ENCODE assay signal across 8 cellular contexts in the genomic region with DNA sequence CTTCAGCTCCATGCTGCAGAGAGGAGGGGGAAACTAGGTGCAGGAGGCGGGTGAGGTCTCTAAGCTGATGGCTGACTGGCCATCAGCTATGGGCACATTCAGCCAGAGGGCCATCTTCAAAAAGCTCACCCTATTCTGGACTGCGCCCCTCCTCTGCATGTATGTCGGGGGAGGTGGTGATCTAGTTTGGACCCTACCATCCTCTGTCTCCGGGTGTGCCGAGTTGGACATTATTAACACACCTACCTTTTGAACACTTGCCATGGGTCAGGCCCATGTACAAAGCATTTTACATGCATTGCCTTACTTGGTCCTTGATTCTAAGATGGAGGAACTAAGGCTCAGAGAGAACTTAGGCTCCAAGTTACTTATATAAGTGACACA. TPM values are rescaled to one million over a fixed set of nuclear protein-coding genes. Genes with fewer than 3 reads are reported as not detected.
DNase-seq lines count a peak whose midpoint lies in the region; ATAC-seq, FAIRE-seq and TF ChIP-seq lines count a peak whose summit lies in the region.

No MANE protein-coding gene starts in this region.

- no peak for TF ChIP-seq CTCF in Calu3 (IDR thresholded peaks at IDR 0.05; ENCODE audit: unreplicated experiment)
- no peak for TF ChIP-seq CTCF in Panc1 (IDR thresholded peaks at IDR 0.05)
- no peak for TF ChIP-seq CTCF in endothelial cell of umbilical vein (IDR thresholded peaks at IDR 0.05; ENCODE audit: extremely low read depth in 1 of 2, insufficient read depth in 1 of 2, low read depth in 1 of 2, low read length in 2 of 2)
- TF ChIP-seq CTCF in parathyroid adenoma (IDR thresholded peaks at IDR 0.05): no peak

- dilution Hi-C loops in endothelial cell of umbilical vein (cut with MboI; ENCODE audit: extremely low pct_ligation_motif_present, low sequenced_read_pairs): no loop called here

- no peak for FAIRE-seq in endothelial cell of umbilical vein (lab: Jason Lieb, UNC)

- peaks cover 32% of the 10 kb centered on the region for H3K4me1 Mint-ChIP-seq in Calu3 (ENCODE audit: low read depth, unreplicated experiment)

- intact Hi-C loops in Calu3 (cut with micrococcal nuclease; ENCODE audit: unreplicated experiment): no loop called here
- intact Hi-C loops in Panc1 (cut with micrococcal nuclease; ENCODE audit: unreplicated experiment): no loop called here
- intact Hi-C loops in endothelial cell of umbilical vein (cut with micrococcal nuclease): loop anchor here (5.0 kb wide), 1 partner anchor 41 kb away; the partner anchor contains the start of gene STAB1

- H3K27me3 ChIP-seq in Panc1 (ENCODE audit: control insufficient read depth, insufficient read depth, low read length): no peaks in the 10 kb centered on the region
- no peaks in the 10 kb centered on the region for H3K27me3 ChIP-seq in endothelial cell of umbilical vein (ENCODE audit: control insufficient read depth in 2 of 2, insufficient read depth in 2 of 2, low read length in 2 of 2)
- H3K27me3 ChIP-seq in parathyroid adenoma (ENCODE audit: control insufficient read depth, insufficient read depth, low read length): no peaks in the 10 kb centered on the region

- H2AFZ ChIP-seq in endothelial cell of umbilical vein (ENCODE audit: low read depth, low read length) (peak overlapping the region; percentile 54), parathyroid adenoma (peak overlapping the region; percentile 95)

- no peaks in the 10 kb centered on the region for H3K9me1 ChIP-seq in endothelial cell of umbilical vein (replicated peaks; ENCODE audit: control insufficient read depth, extremely low read depth, insufficient read depth, low read length)

- no peaks in the 10 kb centered on the region for H4K20me1 ChIP-seq in endothelial cell of umbilical vein (replicated peaks; ENCODE audit: control insufficient read depth, extremely low read depth, insufficient read depth, low read length)

- H3K27me3 Mint-ChIP-seq in Calu3 (ENCODE audit: unreplicated experiment): no peaks in the 10 kb centered on the region

- H3K4me1 ChIP-seq in Panc1 (ENCODE audit: control insufficient read depth, insufficient read depth, low read length) (peaks cover 25% of the 10 kb centered on the region), endothelial cell of umbilical vein (ENCODE audit: control insufficient read depth, extremely low read depth, insufficient read depth, low read length) (peaks cover 17% of the 10 kb centered on the region), parathyroid adenoma (peaks cover 11% of the 10 kb centered on the region)

- ATAC-seq in Panc1: no peak
- no peak for ATAC-seq in GM18505 (IDR thresholded peaks at IDR 0.05; ENCODE audit: unreplicated experiment)

- TF ChIP-seq POLR2A in endothelial cell of umbilical vein (IDR thresholded peaks at IDR 0.05; ENCODE audit: low read depth, low read length) (no peak), GM18505 (IDR thresholded peaks at IDR 0.05; ENCODE audit: borderline replicate concordance, extremely low read depth, insufficient read depth, insufficient read length) (no peak)

- no peaks in the 10 kb centered on the region for H3K9me3 Mint-ChIP-seq in Calu3 (ENCODE audit: low read depth, unreplicated experiment)

- H3K9ac ChIP-seq in endothelial cell of umbilical vein (replicated peaks; ENCODE audit: extremely low read depth, insufficient read depth, low read length) (peak overlapping the region; percentile 75), parathyroid adenoma (no peak overlapping the region)

- in situ Hi-C loops in Panc1 (cut with HindIII; ENCODE audit: low pct_unique_long_range_greater_than_20kb, low sequenced_read_pairs): no loop called here

- H3K27ac Mint-ChIP-seq in Calu3 (ENCODE audit: unreplicated experiment): no peak overlapping the region

- peaks cover 33% of the 10 kb centered on the region for H3K36me3 Mint-ChIP-seq in Calu3 (ENCODE audit: insufficient read depth, unreplicated experiment)

- peak overlapping the region; percentile 74 to 84 for H3K4me3 ChIP-seq in Panc1 (ENCODE audit: low read depth in 2 of 2, low read length in 2 of 2)
- H3K4me3 ChIP-seq in endothelial cell of umbilical vein (replicated peaks in 1 of 3; ENCODE audit: insufficient read depth in 1 of 3, low read depth in 1 of 3, low read length in 3 of 3): peak overlapping the region; percentile 80 to 97 (median 97)
- peak overlapping the region; percentile 68 for H3K4me3 ChIP-seq in parathyroid adenoma (ENCODE audit: low read depth, low read length)

- no peaks in the 10 kb centered on the region for H3K9me3 ChIP-seq in Panc1 (ENCODE audit: control insufficient read depth, insufficient read depth, low read depth, low read length)
- no peaks in the 10 kb centered on the region for H3K9me3 ChIP-seq in endothelial cell of umbilical vein (replicated peaks; ENCODE audit: control insufficient read depth, insufficient read depth, low read length)
- no peaks in the 10 kb centered on the region for H3K9me3 ChIP-seq in parathyroid adenoma (ENCODE audit: control insufficient read depth, low read length)

- BruUV-seq in Calu3 (replicated peaks; lab: Mats Ljungman, UMichigan) (TSS peak; percentile 7), Panc1 (replicated peaks; lab: Mats Ljungman, UMichigan) (TSS peak; percentile 65), endothelial cell of umbilical vein (replicated peaks; lab: Mats Ljungman, UMichigan) (no TSS peak)

- DNase-seq in Calu3: no peak
- DNase-seq in Panc1 (ENCODE audit: low read depth, low spot score): no peak
- no peak for DNase-seq in endothelial cell of umbilical vein (ENCODE audit: low read depth, low spot score)
- no peak for DNase-seq in D341Med (ENCODE audit: low spot score)
- no peak for DNase-seq in DMS 273 (lab: John Stamatoyannopoulos, UW; ENCODE audit: unreplicated experiment)
- no peak for DNase-seq in NCI-H524 treated with DMSO at 0.1 percent for 48 hours (lab: John Stamatoyannopoulos, UW)

- H3K4me2 ChIP-seq in endothelial cell of umbilical vein (ENCODE audit: insufficient read depth, low read length) (peak overlapping the region; percentile 90), parathyroid adenoma (ENCODE audit: low read length) (peak overlapping the region; percentile 94)

- H3K36me3 ChIP-seq in Panc1 (ENCODE audit: control insufficient read depth, insufficient read depth, low read length) (peaks cover 6% of the 10 kb centered on the region; the same call in 1 of the 2 replicates), endothelial cell of umbilical vein (ENCODE audit: control insufficient read depth in 2 of 2, extremely low read depth in 1 of 2, insufficient read depth in 2 of 2, low read length in 2 of 2) (peaks cover 18 to 20% of the 10 kb centered on the region in 2 experiments), parathyroid adenoma (ENCODE audit: control insufficient read depth, insufficient read depth, low read length) (no peaks in the 10 kb centered on the region)

- peak overlapping the region; percentile 89 for H3K4me3 Mint-ChIP-seq in Calu3 (ENCODE audit: low read depth, unreplicated experiment)

- H3K27ac ChIP-seq in Panc1 (ENCODE audit: low read length) (peak overlapping the region; percentile 85), endothelial cell of umbilical vein (ENCODE audit: insufficient read depth, low read depth, low read length) (no peak overlapping the region), parathyroid adenoma (peak overlapping the region; percentile 81)

- CTCF ChIA-PET in Calu3 (lab: Charles Lee) (no interaction called here), Panc1 (lab: Charles Lee) (no interaction called here), endothelial cell of umbilical vein (lab: Charles Lee) (interaction anchor here (0.6 to 1.5 kb wide), 7 partner anchors 9 to 134 kb away, joined by 3 to 6 read pairs (median 3); no protein-coding TSS in a partner anchor)

- POLR2A ChIA-PET in Panc1 (lab: Charles Lee) (no interaction called here), endothelial cell of umbilical vein (lab: Charles Lee) (no interaction called here)

- H3K79me2 ChIP-seq in endothelial cell of umbilical vein (ENCODE audit: control insufficient read depth, insufficient read depth, low read length) (peaks cover 40% of the 10 kb centered on the region), parathyroid adenoma (peaks cover 3% of the 10 kb centered on the region)

RNA-seq across cellular contexts. Expression of gene NISCH, which starts 1.4 kb away (rescaled TPM):
- total RNA-seq in Calu3 (2022): 58.6 and 67.4 TPM in 2 replicates
- total RNA-seq in Panc1 (2021; ENCODE audit: unreplicated experiment): 63.4 TPM
- 59.1 TPM for polyA plus RNA-seq in Panc1 (2012; ENCODE audit: insufficient read length)
- 153 and 156 TPM in 2 replicates for total RNA-seq in endothelial cell of umbilical vein
- 178 and 196 TPM in 2 replicates for polyA plus RNA-seq in endothelial cell of umbilical vein
- polyA plus RNA-seq in endothelial cell of umbilical vein (2011; cell fraction: cytosol; rRNA removed): 62.7 and 82.4 TPM in 2 replicates
- 1,069 and 1,072 TPM in 2 replicates for polyA plus RNA-seq in endothelial cell of umbilical vein (2011; cell fraction: nucleus; rRNA removed)
- 71.1 and 91.6 TPM in 2 replicates for polyA plus RNA-seq in endothelial cell of umbilical vein (2012)
- polyA minus RNA-seq in endothelial cell of umbilical vein: 199 and 229 TPM in 2 replicates
- 8.1 TPM for polyA minus RNA-seq in endothelial cell of umbilical vein (2011; cell fraction: cytosol; rRNA and poly(A)+ RNA removed)
- polyA minus RNA-seq in endothelial cell of umbilical vein (2011; cell fraction: nucleus; rRNA and poly(A)+ RNA removed): 243 and 248 TPM in 2 replicates

RNA-seq across cellular contexts. Expression of gene TNNC1, which starts 3.0 kb away (rescaled TPM):
- total RNA-seq in Calu3 (2022): 25.5 and 26.5 TPM in 2 replicates
- total RNA-seq in Panc1 (2021; ENCODE audit: unreplicated experiment): 5.2 TPM
- polyA plus RNA-seq in Panc1 (2012; ENCODE audit: insufficient read length): 7.4 TPM
- total RNA-seq in endothelial cell of umbilical vein: not detected in 2 replicates
- polyA plus RNA-seq in endothelial cell of umbilical vein: 0.12 TPM in 1 of 2 replicates, not detected in the other
- polyA plus RNA-seq in endothelial cell of umbilical vein (2011; cell fraction: cytosol; rRNA removed): 0.18 TPM in 2 replicates
- polyA plus RNA-seq in endothelial cell of umbilical vein (2011; cell fraction: nucleus; rRNA removed): not detected in 2 replicates
- not detected in 2 replicates for polyA plus RNA-seq in endothelial cell of umbilical vein (2012)
- not detected in 2 replicates for polyA minus RNA-seq in endothelial cell of umbilical vein
- 3.5 TPM for polyA minus RNA-seq in endothelial cell of umbilical vein (2011; cell fraction: cytosol; rRNA and poly(A)+ RNA removed)
- not detected in 2 replicates for polyA minus RNA-seq in endothelial cell of umbilical vein (2011; cell fraction: nucleus; rRNA and poly(A)+ RNA removed)

RNA-seq across cellular contexts. Expression of gene SEMA3G, which starts 11.9 kb away (rescaled TPM):
- total RNA-seq in Calu3 (2022): 0.12 and 0.33 TPM in 2 replicates
- total RNA-seq in Panc1 (2021; ENCODE audit: unreplicated experiment): 1.6 TPM
- 0.61 TPM for polyA plus RNA-seq in Panc1 (2012; ENCODE audit: insufficient read length)
- 22.6 and 24.6 TPM in 2 replicates for total RNA-seq in endothelial cell of umbilical vein
- polyA plus RNA-seq in endothelial cell of umbilical vein: 27.9 and 34.0 TPM in 2 replicates
- 16.3 TPM in 2 replicates for polyA plus RNA-seq in endothelial cell of umbilical vein (2011; cell fraction: cytosol; rRNA removed)
- polyA plus RNA-seq in endothelial cell of umbilical vein (2011; cell fraction: nucleus; rRNA removed): 21.3 and 22.0 TPM in 2 replicates
- 3.1 and 6.5 TPM in 2 replicates for polyA plus RNA-seq in endothelial cell of umbilical vein (2012)
- 16.8 and 22.5 TPM in 2 replicates for polyA minus RNA-seq in endothelial cell of umbilical vein
- 1.3 TPM for polyA minus RNA-seq in endothelial cell of umbilical vein (2011; cell fraction: cytosol; rRNA and poly(A)+ RNA removed)
- polyA minus RNA-seq in endothelial cell of umbilical vein (2011; cell fraction: nucleus; rRNA and poly(A)+ RNA removed): 9.9 and 11.0 TPM in 2 replicates

RNA-seq across cellular contexts. Expression of gene STAB1, which starts 38.3 kb away (rescaled TPM):
- total RNA-seq in Calu3 (2022): 0.26 TPM in 1 of 2 replicates, not detected in the other
- 0.39 TPM for total RNA-seq in Panc1 (2021; ENCODE audit: unreplicated experiment)
- polyA plus RNA-seq in Panc1 (2012; ENCODE audit: insufficient read length): 0.17 TPM
- total RNA-seq in endothelial cell of umbilical vein: 340 and 369 TPM in 2 replicates
- 369 and 413 TPM in 2 replicates for polyA plus RNA-seq in endothelial cell of umbilical vein
- 195 and 214 TPM in 2 replicates for polyA plus RNA-seq in endothelial cell of umbilical vein (2011; cell fraction: cytosol; rRNA removed)
- polyA plus RNA-seq in endothelial cell of umbilical vein (2011; cell fraction: nucleus; rRNA removed): 2,566 and 2,674 TPM in 2 replicates
- 262 and 312 TPM in 2 replicates for polyA plus RNA-seq in endothelial cell of umbilical vein (2012)
- 291 and 381 TPM in 2 replicates for polyA minus RNA-seq in endothelial cell of umbilical vein
- not detected for polyA minus RNA-seq in endothelial cell of umbilical vein (2011; cell fraction: cytosol; rRNA and poly(A)+ RNA removed)
- 622 and 778 TPM in 2 replicates for polyA minus RNA-seq in endothelial cell of umbilical vein (2011; cell fraction: nucleus; rRNA and poly(A)+ RNA removed)

RNA-seq across cellular contexts. Expression of gene PHF7, which starts 46.3 kb away (rescaled TPM):
- total RNA-seq in Calu3 (2022): 3.9 and 5.4 TPM in 2 replicates
- 12.0 TPM for total RNA-seq in Panc1 (2021; ENCODE audit: unreplicated experiment)
- polyA plus RNA-seq in Panc1 (2012; ENCODE audit: insufficient read length): 2.6 TPM
- total RNA-seq in endothelial cell of umbilical vein: 6.5 and 7.8 TPM in 2 replicates
- polyA plus RNA-seq in endothelial cell of umbilical vein: 3.0 and 4.6 TPM in 2 replicates
- 3.7 and 5.1 TPM in 2 replicates for polyA plus RNA-seq in endothelial cell of umbilical vein (2011; cell fraction: cytosol; rRNA removed)
- polyA plus RNA-seq in endothelial cell of umbilical vein (2011; cell fraction: nucleus; rRNA removed): 17.9 and 23.4 TPM in 2 replicates
- polyA plus RNA-seq in endothelial cell of umbilical vein (2012): 3.1 and 5.5 TPM in 2 replicates
- 6.5 and 9.9 TPM in 2 replicates for polyA minus RNA-seq in endothelial cell of umbilical vein
- 2.0 TPM for polyA minus RNA-seq in endothelial cell of umbilical vein (2011; cell fraction: cytosol; rRNA and poly(A)+ RNA removed)
- polyA minus RNA-seq in endothelial cell of umbilical vein (2011; cell fraction: nucleus; rRNA and poly(A)+ RNA removed): 7.5 and 10.9 TPM in 2 replicates
